ENCODE assay signal across 15 cellular contexts in genomic region chr12:121927798-121928197, GRCh38. TPM values are rescaled to one million over a fixed set of nuclear protein-coding genes. Genes with fewer than 3 reads are reported as not detected.
DNase-seq lines count a peak whose midpoint lies in the region; FAIRE-seq and TF ChIP-seq lines count a peak whose summit lies in the region.
"Had no signal": no experiment of that assay in that cellular context is flagged by ENCODE, and none has a peak within 500 bp of the region (broad histone marks: within the 10 kb centered on the region; RNA-seq: fewer than 3 reads in every experiment).

No MANE protein-coding gene starts in this region.

- CTCF ChIA-PET in H1 (lab: Charles Lee; ENCODE audit: partially characterized antibody): interaction anchor here (1.2 to 1.6 kb wide), 3 partner anchors 10 to 133 kb away, joined by 3 to 6 read pairs (median 5); partner anchors contain the start of gene CFAP251

- POLR2A ChIA-PET in H1 (lab: Charles Lee; ENCODE audit: partially characterized antibody): interaction anchor here (0.9 to 1.2 kb wide), 2 partner anchors 12 to 37 kb away, joined by 3 to 4 read pairs; no protein-coding TSS in a partner anchor

- no peak overlapping the region for H2BK12ac ChIP-seq in H1 (ENCODE audit: low read depth, low read length)

- no peak for FAIRE-seq in H1 (lab: Jason Lieb, UNC)
- FAIRE-seq: endometrium had no signal

- H3K79me2 ChIP-seq in OCI-LY1 (ENCODE audit: insufficient read depth, low read length): no peaks in the 10 kb centered on the region
- H3K79me2 ChIP-seq in H1 (ENCODE audit: control insufficient read depth in 1 of 2, insufficient read depth in 2 of 2, low read length in 2 of 2): no peaks in the 10 kb centered on the region
- no peaks in the 10 kb centered on the region for H3K79me2 ChIP-seq in osteoblast (ENCODE audit: insufficient read depth, low read length)

- H3K23me2 ChIP-seq in H1 (ENCODE audit: low read depth, low read length): no peaks in the 10 kb centered on the region; the same call in 1 of the 2 replicates

- H3K4me2 ChIP-seq in OCI-LY1 (ENCODE audit: low read length): peak overlapping the region; percentile 18; the same call in 1 of the 2 replicates
- peak overlapping the region in 1 of 2 experiments; percentile 25; a peak in 2 of 4 replicates for H3K4me2 ChIP-seq in H1 (ENCODE audit: insufficient read depth in 1 of 2, low read depth in 2 of 2, low read length in 2 of 2)
- peak overlapping the region; percentile 44 for H3K4me2 ChIP-seq in osteoblast (ENCODE audit: insufficient read depth, low read length)

- H3K79me1 ChIP-seq in H1 (ENCODE audit: low read depth, low read length): no peaks in the 10 kb centered on the region

- peak overlapping the region; percentile 64 for H3K27ac ChIP-seq in OCI-LY1 (ENCODE audit: low read depth, low read length, poor library complexity, severe bottlenecking)
- H3K27ac ChIP-seq in H1 (ENCODE audit: low read depth, low read length): no peak overlapping the region
- peak overlapping the region; percentile 65 for H3K27ac ChIP-seq in osteoblast (ENCODE audit: low read depth, low read length)
- H3K27ac ChIP-seq: spleen had no signal

- H2AK5ac ChIP-seq in H1 (ENCODE audit: low read depth, low read length): peak overlapping the region; percentile 57; the same call in 1 of the 2 replicates

- H2BK120ac ChIP-seq in H1 (replicated peaks; ENCODE audit: low read depth, low read length): no peak overlapping the region

- H4K20me1 ChIP-seq in OCI-LY1 (ENCODE audit: insufficient read depth, low read length) (no peaks in the 10 kb centered on the region), H1 (replicated peaks in 1 of 2; ENCODE audit: control insufficient read depth in 1 of 2, insufficient read depth in 2 of 2, low read length in 2 of 2) (no peaks in the 10 kb centered on the region), osteoblast (ENCODE audit: insufficient read depth, low read length) (no peaks in the 10 kb centered on the region)

- H2BK5ac ChIP-seq in H1 (ENCODE audit: low read depth, low read length): no peak overlapping the region

- H4K91ac ChIP-seq in H1 (replicated peaks; ENCODE audit: insufficient read length, low read length): no peak overlapping the region

- H2BK15ac ChIP-seq in H1 (ENCODE audit: low read length): no peak overlapping the region

- peaks cover 26% of the 10 kb centered on the region for H3K4me1 ChIP-seq in OCI-LY1 (ENCODE audit: insufficient read depth, low read length, severe bottlenecking)
- peaks cover 0 to 12% (median 0%) of the 10 kb centered on the region in 4 experiments; a peak in 3 of 7 replicates for H3K4me1 ChIP-seq in H1 (replicated peaks in 1 of 4; ENCODE audit: control insufficient read depth in 3 of 4, insufficient read depth in 4 of 4, low read length in 3 of 4)
- H3K4me1 ChIP-seq in osteoblast (ENCODE audit: insufficient read depth, low read length): peaks cover 26% of the 10 kb centered on the region
- H3K4me1 ChIP-seq: BE2C had no signal

- peak; percentile 34 for DNase-seq in EL
- no peak for DNase-seq in H1 (ENCODE audit: low read depth in 1 of 2, low spot score in 2 of 2)
- DNase-seq in osteoblast (ENCODE audit: insufficient read length, low spot score, missing footprints): peak; percentile 47
- no peak for DNase-seq in Ammon's horn (ENCODE audit: low spot score)
- no peak for DNase-seq in amygdala (lab: John Stamatoyannopoulos, UW)
- no peak for DNase-seq in stimulated activated CD4-positive, alpha-beta T cell treated with anti-CD3 and anti-CD28 coated beads, Interleukin-4, amount 100 ng/mL, for 4 hours
- no peak for DNase-seq in epidermal melanocyte (ENCODE audit: insufficient read length, low spot score)
- DNase-seq: BE2C, HCEC 1CT, NCI-H1436 treated with DMSO at 0.1 percent for 48 hours, NCI-H226, SHP77, spleen had no signal

- H3K23ac ChIP-seq in H1 (ENCODE audit: insufficient read length): no peak overlapping the region

- H3K4ac ChIP-seq in H1 (replicated peaks; ENCODE audit: insufficient read length, low read depth, low read length): no peak overlapping the region

- H3K9ac ChIP-seq in OCI-LY1 (ENCODE audit: low read length) (no peak overlapping the region; the same call in 1 of the 2 replicates), H1 (replicated peaks in 1 of 4; ENCODE audit: extremely low read depth in 1 of 4, low read depth in 3 of 4, low read length in 3 of 4) (no peak overlapping the region; a peak in 1 of 7 replicates)

- H3K27me3 ChIP-seq in OCI-LY1 (ENCODE audit: insufficient read depth, low read length): no peaks in the 10 kb centered on the region
- no peaks in the 10 kb centered on the region for H3K27me3 ChIP-seq in H1 (replicated peaks in 1 of 4; ENCODE audit: control insufficient read depth in 3 of 4, extremely low read depth in 1 of 4, insufficient read depth in 3 of 4, low read length in 3 of 4)
- no peaks in the 10 kb centered on the region for H3K27me3 ChIP-seq in osteoblast (ENCODE audit: insufficient read depth, low read length)
- H3K27me3 ChIP-seq: BE2C, spleen had no signal

- H2BK20ac ChIP-seq in H1 (ENCODE audit: low read length): no peak overlapping the region

- no peak for TF ChIP-seq POLR2A in H1 (IDR thresholded peaks at IDR 0.05; ENCODE audit: control extremely low read depth in 1 of 2, low read depth in 2 of 2, low read length in 2 of 2)

- H3K9me3 ChIP-seq in OCI-LY1 (ENCODE audit: low read length) (no peaks in the 10 kb centered on the region), H1 (ENCODE audit: insufficient read depth in 2 of 2, low read depth in 1 of 2, low read length in 1 of 2) (no peaks in the 10 kb centered on the region), osteoblast (ENCODE audit: low read depth, low read length) (no peaks in the 10 kb centered on the region)
- H3K9me3 ChIP-seq: BE2C, spleen had no signal

- no peak for TF ChIP-seq EP300 in H1 (IDR thresholded peaks at IDR 0.05; ENCODE audit: borderline replicate concordance in 1 of 2, low read depth in 2 of 2, low read length in 2 of 2)

- TF ChIP-seq CTCF in OCI-LY1 (IDR thresholded peaks at IDR 0.05; ENCODE audit: low read length): no peak
- no peak for TF ChIP-seq CTCF in H1 (IDR thresholded peaks at IDR 0.05; ENCODE audit: control extremely low read depth in 1 of 3, insufficient read depth in 1 of 3, low read depth in 1 of 3, low read length in 3 of 3)
- no peak for TF ChIP-seq CTCF in osteoblast (IDR thresholded peaks at IDR 0.05; ENCODE audit: extremely low read depth, low read depth, low read length)

- 82% methylated on average over 5 of the region's 5 CpGs; no CpG with 5 or more reads in 1 of the 2 experiments for WGBS in H1 (ENCODE audit: extremely low coverage in 1 of 2, insufficient coverage in 1 of 2, insufficient read length in 1 of 2, insufficient replicate concordance in 2 of 2, low coverage in 1 of 2, low lambda C conversion rate in 2 of 2, missing lambda C conversion rate in 1 of 2), 2 experiments

- no peak overlapping the region for H3K18ac ChIP-seq in H1 (ENCODE audit: extremely low read depth, low read length)

- H3K36me3 ChIP-seq in OCI-LY1 (ENCODE audit: insufficient read depth, low read length) (no peaks in the 10 kb centered on the region), H1 (ENCODE audit: control insufficient read depth in 2 of 4, insufficient read depth in 4 of 4, low read length in 3 of 4) (no peaks in the 10 kb centered on the region; a peak in 1 of 8 replicates), osteoblast (ENCODE audit: insufficient read depth, low read length) (peaks cover 14% of the 10 kb centered on the region)
- H3K36me3 ChIP-seq: BE2C, spleen had no signal

- H3K56ac ChIP-seq in H1 (replicated peaks; ENCODE audit: insufficient read length, low read depth, low read length): no peak overlapping the region

- no peak overlapping the region for H4K8ac ChIP-seq in H1 (ENCODE audit: extremely low read depth, insufficient read depth, low read length)

- no peak overlapping the region for H3K14ac ChIP-seq in H1 (ENCODE audit: insufficient read length)

- TF ChIP-seq RAD21 in H1 (IDR thresholded peaks at IDR 0.05 in 1 of 2, conservative IDR thresholded peaks at IDR 0.05 in 1 of 2; ENCODE audit: low read depth in 2 of 2, low read length in 2 of 2): no peak

- H3F3A ChIP-seq in OCI-LY1 (ENCODE audit: insufficient read depth, low read length): no peaks in the 10 kb centered on the region

- H3K4me3 ChIP-seq in OCI-LY1 (ENCODE audit: low read depth, low read length, poor library complexity, severe bottlenecking) (no peak overlapping the region), H1 (ENCODE audit: extremely low read depth in 1 of 4, insufficient read depth in 2 of 4, low read depth in 3 of 4, low read length in 4 of 4) (no peak overlapping the region; a peak in 1 of 8 replicates), osteoblast (ENCODE audit: insufficient read depth, low read length) (no peak overlapping the region)
- H3K4me3 ChIP-seq: spleen had no signal

- H2AFZ ChIP-seq in OCI-LY1 (ENCODE audit: low read length): no peak overlapping the region
- 0 out of 2 replicates have a peak overlapping the region, but pooled peaks have one; percentile 52 for H2AFZ ChIP-seq in H1 (ENCODE audit: low read length)
- H2AFZ ChIP-seq in osteoblast (ENCODE audit: low read length): peak overlapping the region; percentile 50

- no peak overlapping the region for H4K5ac ChIP-seq in H1 (ENCODE audit: insufficient read length, low read depth, low read length)

- no peaks in the 10 kb centered on the region for H3K9me2 ChIP-seq in OCI-LY1 (ENCODE audit: low read depth, low read length)

TF ChIP-seq in H1, 55 proteins besides CTCF, POLR2A, EP300 and RAD21 (continues in another document):
- TF ChIP-seq RNF2 (IDR thresholded peaks at IDR 0.05; ENCODE audit: borderline replicate concordance, low read depth, low read length, missing control alignments, poor library complexity, severe bottlenecking): no peak

RNA-seq across cellular contexts. Expression of gene CFAP251, which starts 9.4 kb away (rescaled TPM):
- 2.9 and 3.3 TPM in 2 replicates for total RNA-seq in H1 (2021; fragmentation: NEBNext Ultra II Directional; extraction: Animal tissue kit (Norgen Biotek cat#: 25700))
- 1.8 and 1.9 TPM in 2 replicates for polyA plus RNA-seq in H1 (2011; rRNA removed)
- polyA plus RNA-seq in H1 (2011; cell fraction: cytosol; rRNA removed): 2.1 TPM
- polyA plus RNA-seq in H1 (2011; cell fraction: nucleus; rRNA removed): 4.9 TPM
- 1.3 to 3.1 TPM (median 2.2 TPM) in 4 replicates for polyA plus RNA-seq in H1 (2012, experiment 1 of 2)
- polyA plus RNA-seq in H1 (2012, experiment 2 of 2): 0.89 TPM
- polyA plus RNA-seq in H1 (2013, experiment 1 of 2): 2.7 TPM
- polyA plus RNA-seq in H1 (2013, experiment 2 of 2): 2.4 TPM
- 5.0 and 5.4 TPM in 2 replicates for polyA minus RNA-seq in H1 (2011; rRNA and poly(A)+ RNA removed)
- polyA minus RNA-seq in H1 (2011; cell fraction: cytosol; rRNA and poly(A)+ RNA removed): 1.3 TPM
- polyA minus RNA-seq in H1 (2011; cell fraction: nucleus; rRNA and poly(A)+ RNA removed): 3.1 TPM
- total RNA-seq in osteoblast: 4.3 and 7.4 TPM in 2 replicates

RNA-seq across cellular contexts. Expression of gene PSMD9, which starts 39.2 kb away (rescaled TPM):
- 28.8 and 33.1 TPM in 2 replicates for total RNA-seq in H1 (2021; fragmentation: NEBNext Ultra II Directional; extraction: Animal tissue kit (Norgen Biotek cat#: 25700))
- polyA plus RNA-seq in H1 (2011; rRNA removed): 36.1 and 38.5 TPM in 2 replicates
- 91.7 TPM for polyA plus RNA-seq in H1 (2011; cell fraction: cytosol; rRNA removed)
- 40.6 TPM for polyA plus RNA-seq in H1 (2011; cell fraction: nucleus; rRNA removed)
- 27.5 to 49.3 TPM (median 44.6 TPM) in 4 replicates for polyA plus RNA-seq in H1 (2012, experiment 1 of 2)
- polyA plus RNA-seq in H1 (2012, experiment 2 of 2): 19.3 TPM
- polyA plus RNA-seq in H1 (2013, experiment 1 of 2): 17.6 TPM
- 18.2 TPM for polyA plus RNA-seq in H1 (2013, experiment 2 of 2)
- 22.3 and 22.4 TPM in 2 replicates for polyA minus RNA-seq in H1 (2011; rRNA and poly(A)+ RNA removed)
- 34.8 TPM for polyA minus RNA-seq in H1 (2011; cell fraction: cytosol; rRNA and poly(A)+ RNA removed)
- polyA minus RNA-seq in H1 (2011; cell fraction: nucleus; rRNA and poly(A)+ RNA removed): 19.6 TPM
- total RNA-seq in osteoblast: 29.7 and 33.0 TPM in 2 replicates

Comparison
In these comparisons a context has a peak if more than half of its experiments do, and no peak if none do; other contexts are left out.
1. DNase-seq: peak in EL (single experiment) and osteoblast (single experiment); none in H1 (0 of 2), Ammon's horn (single experiment), amygdala (0 of 56), stimulated activated CD4-positive, alpha-beta T cell treated with anti-CD3 and anti-CD28 coated beads, Interleukin-4, amount 100 ng/mL, for 4 hours (0 of 2) and epidermal melanocyte (single experiment).